15 cellular contexts compared by ENCODE assay signal in genomic region chr20:62787329-62787728, GRCh38.
"Had no signal": no experiment of that assay in that cellular context is flagged by ENCODE, and none has a peak within 500 bp of the region (broad histone marks: within the 10 kb centered on the region; RNA-seq: fewer than 3 reads in every experiment).

No MANE protein-coding gene starts in this region.

- H3K9me3 Mint-ChIP-seq: stimulated activated naive CD8-positive, alpha-beta T cell treated with anti-CD3 and anti-CD28 coated beads, Interleukin-15, Interleukin-2, amounts not matched to agents 100 ng/mL and 50 ng/mL, for 24 hours had no signal

- H3K27ac ChIP-seq: adrenal gland, epithelial cell of prostate, gastrocnemius medialis, upper lobe of right lung had no signal

- H3K27ac Mint-ChIP-seq: stimulated activated naive CD8-positive, alpha-beta T cell treated with anti-CD3 and anti-CD28 coated beads, Interleukin-15, Interleukin-2, amounts not matched to agents 100 ng/mL and 50 ng/mL, for 24 hours had no signal

- H3K27me3 ChIP-seq: gastrocnemius medialis, spleen, upper lobe of right lung had no signal

- H3K27me3 Mint-ChIP-seq: stimulated activated naive CD8-positive, alpha-beta T cell treated with anti-CD3 and anti-CD28 coated beads, Interleukin-15, Interleukin-2, amounts not matched to agents 100 ng/mL and 50 ng/mL, for 24 hours had no signal

- H3K4me3 Mint-ChIP-seq: stimulated activated naive CD8-positive, alpha-beta T cell treated with anti-CD3 and anti-CD28 coated beads, Interleukin-15, Interleukin-2, amounts not matched to agents 100 ng/mL and 50 ng/mL, for 24 hours had no signal

- DNase-seq: activated CD4-positive, alpha-beta T cell treated with anti-CD3 and anti-CD28 coated beads, Interleukin-2, amount 50 U/mL, for 1 hour; activated naive CD4-positive, alpha-beta T cell; adrenal gland; central memory CD4-positive, alpha-beta T cell; cortex of kidney; effector memory CD4-positive, alpha-beta T cell; gastrocnemius medialis; islet precursor cell; spleen; stimulated activated CD4-positive, alpha-beta T cell treated with anti-CD3 and anti-CD28 coated beads, Interleukin-1b, Interleukin-23, amount 100 ng/mL, for 48 hours; SW 1271; T1000; upper lobe of right lung had no signal

- H3K4me3 ChIP-seq: adrenal gland, gastrocnemius medialis, spleen, upper lobe of right lung had no signal

- H3K36me3 ChIP-seq: adrenal gland, gastrocnemius medialis, spleen, upper lobe of right lung had no signal

- H3K9me3 ChIP-seq: adrenal gland, gastrocnemius medialis, spleen, upper lobe of right lung had no signal

- H3K4me1 ChIP-seq: adrenal gland had no signal
